ENCODE assay signal across 20 cellular contexts in the genomic region with DNA sequence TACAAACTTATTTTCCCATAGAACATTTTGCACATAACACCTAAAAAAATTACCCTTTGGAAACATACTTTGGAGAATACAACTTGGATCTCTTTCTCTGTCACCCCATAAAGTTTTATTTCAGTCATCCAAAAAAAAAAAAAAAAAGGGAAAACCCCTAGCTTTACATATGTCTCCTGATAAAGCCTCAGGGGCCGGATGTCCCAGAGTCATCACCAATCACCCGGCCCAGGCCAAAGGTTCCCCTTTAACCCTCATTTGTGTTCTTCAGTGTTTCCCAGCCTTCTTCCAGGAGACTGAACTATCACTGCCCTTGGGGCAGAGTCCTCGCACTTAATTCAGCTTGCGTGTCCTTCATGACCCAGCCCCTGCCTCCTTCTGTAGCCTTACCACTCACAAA. TPM values are rescaled to one million over a fixed set of nuclear protein-coding genes. Genes with fewer than 3 reads are reported as not detected.
DNase-seq lines count a peak whose midpoint lies in the region; ATAC-seq, FAIRE-seq and TF ChIP-seq lines count a peak whose summit lies in the region.
"Had no signal": no experiment of that assay in that cellular context is flagged by ENCODE, and none has a peak within 500 bp of the region (broad histone marks: within the 10 kb centered on the region; RNA-seq: fewer than 3 reads in every experiment).

No MANE protein-coding gene starts in this region.

- no peak for DNase-seq in activated CD4-positive, alpha-beta T cell treated with anti-CD3 and anti-CD28 coated beads, Interleukin-2, amount 10 ng/mL, durations not matched to agents 7 days and 5 days
- DNase-seq in activated CD4-positive, alpha-beta T cell treated with anti-CD3 and anti-CD28 coated beads, Interleukin-2, amount 50 U/mL, for 48 hours: no peak
- DNase-seq in GM19239 (ENCODE audit: insufficient read length, low spot score): no peak
- no peak for DNase-seq in natural killer cell
- no peak for DNase-seq in right lobe of liver
- DNase-seq in NAMALWA (ENCODE audit: low spot score): no peak
- DNase-seq: activated CD8-positive, alpha-beta memory T cell treated with anti-CD3 and anti-CD28 coated beads for 24 hours; activated gamma-delta T cell treated with Interleukin-2 at 50 U/mL for 16 hours; EL; KBM-7; NCI-H1105 treated with DMSO at 0.1 percent for 48 hours; Right ventricle myocardium superior; stimulated activated naive CD8-positive, alpha-beta T cell treated with anti-CD3 and anti-CD28 coated beads, Interleukin-15, Interleukin-2, amounts not matched to agents 100 U/mL and 50 U/mL, for 24 hours had no signal

- H3K4me1 ChIP-seq in right lobe of liver: peaks cover 0 to 5% (median 0%) of the 10 kb centered on the region in 4 donors
- H3K4me1 ChIP-seq: breast epithelium had no signal

- H3K4me3 Mint-ChIP-seq in activated CD4-positive, alpha-beta T cell treated with anti-CD3 and anti-CD28 coated beads, Interleukin-2, amount 10 ng/mL, durations not matched to agents 7 days and 5 days: no peak overlapping the region
- H3K4me3 Mint-ChIP-seq in activated T-helper 17 cell treated with anti-CD3 and anti-CD28 coated beads, Interleukin-2, amount 50 U/mL, for 72 hours: peak overlapping the region; percentile 59
- no peak overlapping the region for H3K4me3 Mint-ChIP-seq in natural killer cell

- H3K27me3 ChIP-seq in right lobe of liver: no peaks in the 10 kb centered on the region
- H3K27me3 ChIP-seq: breast epithelium had no signal

- no peak overlapping the region for H3K4me3 ChIP-seq in right lobe of liver
- H3K4me3 ChIP-seq: A549, breast epithelium, smooth muscle cell had no signal

- peak; percentile 42 for FAIRE-seq in GM19239 (lab: Jason Lieb, UNC)
- FAIRE-seq: A549, urothelium cell line had no signal

- peaks cover 79% of the 10 kb centered on the region for H3K36me3 Mint-ChIP-seq in activated CD4-positive, alpha-beta T cell treated with anti-CD3 and anti-CD28 coated beads, Interleukin-2, amount 10 ng/mL, durations not matched to agents 7 days and 5 days (ENCODE audit: low read depth)
- H3K36me3 Mint-ChIP-seq in activated T-helper 17 cell treated with anti-CD3 and anti-CD28 coated beads, Interleukin-2, amount 50 U/mL, for 72 hours (ENCODE audit: low read depth): peaks cover 100% of the 10 kb centered on the region
- H3K36me3 Mint-ChIP-seq in natural killer cell: peaks cover 33% of the 10 kb centered on the region

- TF ChIP-seq CTCF in natural killer cell (IDR thresholded peaks at IDR 0.05) (no peak), right lobe of liver (IDR thresholded peaks at IDR 0.05) (no peak)

- no peak for TF ChIP-seq POLR2A in right lobe of liver (IDR thresholded peaks at IDR 0.05)

- 56% methylated on average over 3 of the region's 4 CpGs for WGBS in right lobe of liver (ENCODE audit: insufficient coverage, low coverage, low lambda C conversion rate, missing lambda C conversion rate)

- no peaks in the 10 kb centered on the region for H3K9me3 Mint-ChIP-seq in activated CD4-positive, alpha-beta T cell treated with anti-CD3 and anti-CD28 coated beads, Interleukin-2, amount 10 ng/mL, durations not matched to agents 7 days and 5 days
- no peaks in the 10 kb centered on the region for H3K9me3 Mint-ChIP-seq in activated T-helper 17 cell treated with anti-CD3 and anti-CD28 coated beads, Interleukin-2, amount 50 U/mL, for 72 hours
- no peaks in the 10 kb centered on the region for H3K9me3 Mint-ChIP-seq in natural killer cell

- no peaks in the 10 kb centered on the region for H3K9me3 ChIP-seq in right lobe of liver
- H3K9me3 ChIP-seq: A549, breast epithelium had no signal

- CTCF ChIA-PET in activated CD4-positive, alpha-beta T cell treated with anti-CD3 and anti-CD28 coated beads, Interleukin-2, amount 10 ng/mL, durations not matched to agents 7 days and 5 days (lab: Charles Lee): interaction anchor here (0.6 to 2.6 kb wide), 10 partner anchors 11 to 371 kb away, joined by 3 to 11 read pairs (median 4); partner anchors contain the start of gene ANXA6

- H3K36me3 ChIP-seq in right lobe of liver: peaks cover 0 to 73% (median 36%) of the 10 kb centered on the region in 4 donors
- H3K36me3 ChIP-seq: breast epithelium had no signal

- intact Hi-C loops in natural killer cell (cut with micrococcal nuclease) (no loop called here), right lobe of liver (cut with DNase I) (loop anchor here in 1 of 2 donors (10.0 kb wide), 1 partner anchor 116 kb away; no protein-coding TSS in a partner anchor)

- H3K27ac ChIP-seq in right lobe of liver: no peak overlapping the region
- H3K27ac ChIP-seq: A549, breast epithelium, parathyroid adenoma had no signal

- ATAC-seq in activated T-helper 17 cell treated with anti-CD3 and anti-CD28 coated beads, Interleukin-2, amount 50 U/mL, for 72 hours (replicated peaks): peak; percentile 60
- ATAC-seq in natural killer cell (no peak), HG02763 (IDR thresholded peaks at IDR 0.05; ENCODE audit: unreplicated experiment) (no peak), right lobe of liver (no peak)
- ATAC-seq: A549; stimulated activated naive CD8-positive, alpha-beta T cell treated with anti-CD3 and anti-CD28 coated beads, Interleukin-15, Interleukin-2, amounts not matched to agents 100 U/mL and 50 U/mL, for 24 hours had no signal

- peak overlapping the region; percentile 52 for H3K27ac Mint-ChIP-seq in activated CD4-positive, alpha-beta T cell treated with anti-CD3 and anti-CD28 coated beads, Interleukin-2, amount 10 ng/mL, durations not matched to agents 7 days and 5 days
- H3K27ac Mint-ChIP-seq in activated T-helper 17 cell treated with anti-CD3 and anti-CD28 coated beads, Interleukin-2, amount 50 U/mL, for 72 hours: peak overlapping the region; percentile 81
- H3K27ac Mint-ChIP-seq in natural killer cell: peak overlapping the region; percentile 50 to 82

- H3K27me3 Mint-ChIP-seq in activated CD4-positive, alpha-beta T cell treated with anti-CD3 and anti-CD28 coated beads, Interleukin-2, amount 10 ng/mL, durations not matched to agents 7 days and 5 days: no peaks in the 10 kb centered on the region
- H3K27me3 Mint-ChIP-seq in activated T-helper 17 cell treated with anti-CD3 and anti-CD28 coated beads, Interleukin-2, amount 50 U/mL, for 72 hours: no peaks in the 10 kb centered on the region
- H3K27me3 Mint-ChIP-seq in natural killer cell (ENCODE audit: low read depth in 2 of 2): no peaks in the 10 kb centered on the region

- POLR2A ChIA-PET in activated CD4-positive, alpha-beta T cell treated with anti-CD3 and anti-CD28 coated beads, Interleukin-2, amount 10 ng/mL, durations not matched to agents 7 days and 5 days (lab: Charles Lee): no interaction called here

- H3K4me1 Mint-ChIP-seq in activated CD4-positive, alpha-beta T cell treated with anti-CD3 and anti-CD28 coated beads, Interleukin-2, amount 10 ng/mL, durations not matched to agents 7 days and 5 days: peaks cover 67% of the 10 kb centered on the region
- H3K4me1 Mint-ChIP-seq in activated T-helper 17 cell treated with anti-CD3 and anti-CD28 coated beads, Interleukin-2, amount 50 U/mL, for 72 hours: peaks cover 60% of the 10 kb centered on the region
- H3K4me1 Mint-ChIP-seq in natural killer cell: peaks cover 36 to 51% of the 10 kb centered on the region in 2 donors

RNA-seq across cellular contexts. Expression of gene ANXA6, which starts 28.8 kb away (rescaled TPM):
- 100 to 1,000 TPM; 494 to 508 TPM for total RNA-seq in activated CD4-positive, alpha-beta T cell treated with anti-CD3 and anti-CD28 coated beads, Interleukin-2, amount 10 ng/mL, durations not matched to agents 7 days and 5 days
- 100 to 1,000 TPM; 432 to 559 TPM for total RNA-seq in activated T-helper 17 cell treated with anti-CD3 and anti-CD28 coated beads, Interleukin-2, amount 50 U/mL, for 72 hours
- total RNA-seq in natural killer cell: 100 to 1,000 TPM; 504 to 629 (median 535) TPM
- total RNA-seq in right lobe of liver: 100 to 1,000 TPM; 143 to 236 (median 165) TPM

RNA-seq across cellular contexts. Expression of gene TNIP1, which starts 48.0 kb away (rescaled TPM):
- total RNA-seq in activated CD4-positive, alpha-beta T cell treated with anti-CD3 and anti-CD28 coated beads, Interleukin-2, amount 10 ng/mL, durations not matched to agents 7 days and 5 days: 100 to 1,000 TPM; 127 TPM
- 100 to 1,000 TPM; 316 to 609 TPM for total RNA-seq in activated T-helper 17 cell treated with anti-CD3 and anti-CD28 coated beads, Interleukin-2, amount 50 U/mL, for 72 hours
- total RNA-seq in natural killer cell: 100 to 1,000 TPM; 140 to 180 (median 153) TPM
- 100 to 1,000 TPM in 1 of 6 experiments, 10 to 100 TPM in 5; 70.1 to 155 (median 79.1) TPM for total RNA-seq in right lobe of liver
